ENCODE assay signal across 8 cellular contexts in genomic region chr14:102508410-102508773, GRCh38. TPM values are rescaled to one million over a fixed set of nuclear protein-coding genes. Genes with fewer than 3 reads are reported as not detected.
A peak's percentile ranks its signal among the peaks of the same experiment; 100 is the strongest.
DNase-seq lines count a peak whose midpoint lies in the region; ATAC-seq and TF ChIP-seq lines count a peak whose summit lies in the region.

No MANE protein-coding gene starts in this region.

- H3K27me3 Mint-ChIP-seq in natural killer cell treated with Interleukin-12 subunit alpha and Interleukin-12 subunit beta and Interleukin-15 and Interleukin-18, amount 100 ng/mL, for 72 hours = no peaks in the 10 kb centered on the region

- WGBS in ectodermal cell, 2 experiments = 77 to 81% methylated on average over 14 of the region's 14 CpGs

- peak; percentile 34; the same call in 1 of the 2 replicates for TF ChIP-seq CTCF in C4-2B (conservative IDR thresholded peaks at IDR 0.05)

- ATAC-seq in natural killer cell treated with Interleukin-12 subunit alpha and Interleukin-12 subunit beta and Interleukin-15 and Interleukin-18, amount 100 ng/mL, for 72 hours = no peak
- no peak for ATAC-seq in GM18867 (IDR thresholded peaks at IDR 0.05; ENCODE audit: unreplicated experiment)
- ATAC-seq in GM19452 (IDR thresholded peaks at IDR 0.05; ENCODE audit: unreplicated experiment) = no peak

- H3K36me3 ChIP-seq in ectodermal cell (ENCODE audit: control insufficient read depth, insufficient read depth, low read length) = no peaks in the 10 kb centered on the region

- peak overlapping the region; percentile 70 for H3K4me3 Mint-ChIP-seq in natural killer cell treated with Interleukin-12 subunit alpha and Interleukin-12 subunit beta and Interleukin-15 and Interleukin-18, amount 100 ng/mL, for 72 hours

- H3K27ac Mint-ChIP-seq in natural killer cell treated with Interleukin-12 subunit alpha and Interleukin-12 subunit beta and Interleukin-15 and Interleukin-18, amount 100 ng/mL, for 72 hours = no peak overlapping the region

- H3K27ac ChIP-seq in C4-2B = peak overlapping the region; percentile 90
- H3K27ac ChIP-seq in ectodermal cell (ENCODE audit: insufficient read depth, low read depth, low read length, poor library complexity, severe bottlenecking) = no peak overlapping the region

- H3K4me1 ChIP-seq in ectodermal cell (ENCODE audit: control insufficient read depth, insufficient read depth, low read length) = peaks cover 33% of the 10 kb centered on the region

- peak; percentile 70 for DNase-seq in NCI-H748 treated with DMSO at 0.1 percent for 48 hours (lab: John Stamatoyannopoulos, UW)
- DNase-seq in natural killer cell treated with Interleukin-12 subunit alpha and Interleukin-12 subunit beta and Interleukin-15 and Interleukin-18, amount 100 ng/mL, for 72 hours (ENCODE audit: low spot score) = no peak
- DNase-seq in central memory CD4-positive, alpha-beta T cell = no peak
- DNase-seq in C1 segment of cervical spinal cord (lab: John Stamatoyannopoulos, UW) = no peak

- H3K4me1 Mint-ChIP-seq in natural killer cell treated with Interleukin-12 subunit alpha and Interleukin-12 subunit beta and Interleukin-15 and Interleukin-18, amount 100 ng/mL, for 72 hours (ENCODE audit: low read depth in 2 of 2) = peaks cover 5 to 15% of the 10 kb centered on the region in 2 donors

- peak overlapping the region; percentile 64 for H3K4me3 ChIP-seq in ectodermal cell (ENCODE audit: insufficient read depth, low read depth, low read length)

- no peaks in the 10 kb centered on the region for H3K36me3 Mint-ChIP-seq in natural killer cell treated with Interleukin-12 subunit alpha and Interleukin-12 subunit beta and Interleukin-15 and Interleukin-18, amount 100 ng/mL, for 72 hours

- H3K9me3 Mint-ChIP-seq in natural killer cell treated with Interleukin-12 subunit alpha and Interleukin-12 subunit beta and Interleukin-15 and Interleukin-18, amount 100 ng/mL, for 72 hours = no peaks in the 10 kb centered on the region

- no peaks in the 10 kb centered on the region for H3K9me3 ChIP-seq in ectodermal cell (ENCODE audit: control insufficient read depth, low read length)

- H3K27me3 ChIP-seq in ectodermal cell (ENCODE audit: control insufficient read depth, insufficient read depth, low read length, poor library complexity, severe bottlenecking) = no peaks in the 10 kb centered on the region

RNA-seq across cellular contexts. Expression of gene ANKRD9, which starts 1.2 kb away (rescaled TPM):
- 19.2 TPM for polyA plus RNA-seq in ectodermal cell (2013, experiment 1 of 4)
- polyA plus RNA-seq in ectodermal cell (2013, experiment 2 of 4) = 17.4 TPM
- 25.3 TPM for polyA plus RNA-seq in ectodermal cell (2013, experiment 3 of 4)
- 24.4 TPM for polyA plus RNA-seq in ectodermal cell (2013, experiment 4 of 4)
- total RNA-seq in natural killer cell treated with Interleukin-12 subunit alpha and Interleukin-12 subunit beta and Interleukin-15 and Interleukin-18, amount 100 ng/mL, for 72 hours = 10 to 100 TPM in 1 of 2 donors, 1 to 10 TPM in 1; 7.9 to 12.7 TPM
